In genomic region chrX:111006119-111006518, GRCh38 we compare ENCODE assay signal across 21 cellular contexts.
"Had no signal": no experiment of that assay in that cellular context is flagged by ENCODE, and none has a peak within 500 bp of the region (broad histone marks: within the 10 kb centered on the region; RNA-seq: fewer than 3 reads in every experiment).

No MANE protein-coding gene starts in this region.

- H3K27me3 ChIP-seq: esophagus squamous epithelium, ovary, sigmoid colon, tibial artery had no signal

- H3K27me3 Mint-ChIP-seq: activated CD4-positive, alpha-beta memory T cell treated with anti-CD3 and anti-CD28 coated beads for 36 hours; activated CD4-positive, alpha-beta T cell treated with anti-CD3 and anti-CD28 coated beads for 36 hours had no signal

- H3K4me1 Mint-ChIP-seq: activated CD4-positive, alpha-beta T cell treated with anti-CD3 and anti-CD28 coated beads for 36 hours; activated naive CD4-positive, alpha-beta T cell treated with anti-CD3 and anti-CD28 coated beads, Interleukin-2, amount 50 U/mL, for 24 hours; immature natural killer cell; naive B cell; stimulated activated effector memory CD8-positive, alpha-beta T cell treated with anti-CD3 and anti-CD28 coated beads, Interleukin-12 subunit alpha, Interleukin-12 subunit beta, amount 100 ng/mL, for 72 hours had no signal

- H3K4me1 ChIP-seq: adrenal gland, colonic mucosa, esophagus squamous epithelium, heart left ventricle, sigmoid colon, tibial artery had no signal

- DNase-seq: activated CD4-positive, alpha-beta memory T cell treated with anti-CD3 and anti-CD28 coated beads for 36 hours; activated CD4-positive, alpha-beta T cell treated with anti-CD3 and anti-CD28 coated beads for 36 hours; activated effector memory CD4-positive, alpha-beta T cell treated with anti-CD3 and anti-CD28 coated beads, Interleukin-2, amount 50 U/mL, for 16 hours; activated T-cell treated with anti-CD3 and anti-CD28 coated beads, Interleukin-2, amount 50 U/mL, for 48 hours; adrenal gland; central memory CD4-positive, alpha-beta T cell; colonic mucosa; esophagus squamous epithelium; heart left ventricle; immature natural killer cell; naive B cell; ovary; sigmoid colon; stimulated activated CD4-positive, alpha-beta T cell treated with anti-CD3 and anti-CD28 coated beads, Interleukin-2, amount 100 ng/mL, for 24 hours; tibial artery; WERI-Rb-1 had no signal

- H3K9me3 Mint-ChIP-seq: activated CD4-positive, alpha-beta memory T cell treated with anti-CD3 and anti-CD28 coated beads for 36 hours; activated naive CD4-positive, alpha-beta T cell treated with anti-CD3 and anti-CD28 coated beads, Interleukin-2, amount 50 U/mL, for 24 hours; stimulated activated effector memory CD8-positive, alpha-beta T cell treated with anti-CD3 and anti-CD28 coated beads, Interleukin-12 subunit alpha, Interleukin-12 subunit beta, amount 100 ng/mL, for 72 hours had no signal

- H3K9me3 ChIP-seq: adrenal gland, colonic mucosa, esophagus squamous epithelium, heart left ventricle, ovary, sigmoid colon, tibial artery had no signal

- H3K27ac ChIP-seq: adrenal gland, colonic mucosa, esophagus squamous epithelium, heart left ventricle, ovary, sigmoid colon, tibial artery, WERI-Rb-1 had no signal

- ATAC-seq: activated CD4-positive, alpha-beta T cell treated with anti-CD3 and anti-CD28 coated beads for 36 hours; heart left ventricle; left lobe of liver; stimulated activated effector memory CD8-positive, alpha-beta T cell treated with anti-CD3 and anti-CD28 coated beads, Interleukin-12 subunit alpha, Interleukin-12 subunit beta, amount 100 ng/mL, for 72 hours had no signal

- H3K4me3 Mint-ChIP-seq: activated CD4-positive, alpha-beta memory T cell treated with anti-CD3 and anti-CD28 coated beads for 36 hours; activated CD4-positive, alpha-beta T cell treated with anti-CD3 and anti-CD28 coated beads for 36 hours; activated naive CD4-positive, alpha-beta T cell treated with anti-CD3 and anti-CD28 coated beads, Interleukin-2, amount 50 U/mL, for 24 hours; immature natural killer cell; naive B cell; stimulated activated effector memory CD8-positive, alpha-beta T cell treated with anti-CD3 and anti-CD28 coated beads, Interleukin-12 subunit alpha, Interleukin-12 subunit beta, amount 100 ng/mL, for 72 hours had no signal

- FAIRE-seq: frontal cortex, urothelium cell line had no signal

- H3K36me3 Mint-ChIP-seq: activated CD4-positive, alpha-beta memory T cell treated with anti-CD3 and anti-CD28 coated beads for 36 hours; activated naive CD4-positive, alpha-beta T cell treated with anti-CD3 and anti-CD28 coated beads, Interleukin-2, amount 50 U/mL, for 24 hours; immature natural killer cell; naive B cell; stimulated activated effector memory CD8-positive, alpha-beta T cell treated with anti-CD3 and anti-CD28 coated beads, Interleukin-12 subunit alpha, Interleukin-12 subunit beta, amount 100 ng/mL, for 72 hours had no signal

- H3K36me3 ChIP-seq: adrenal gland, colonic mucosa, esophagus squamous epithelium, heart left ventricle, ovary, sigmoid colon, tibial artery, WERI-Rb-1 had no signal

- H3K4me3 ChIP-seq: adrenal gland, colonic mucosa, esophagus squamous epithelium, heart left ventricle, ovary, sigmoid colon, tibial artery had no signal

- H3K27ac Mint-ChIP-seq: activated CD4-positive, alpha-beta memory T cell treated with anti-CD3 and anti-CD28 coated beads for 36 hours; activated CD4-positive, alpha-beta T cell treated with anti-CD3 and anti-CD28 coated beads for 36 hours; activated naive CD4-positive, alpha-beta T cell treated with anti-CD3 and anti-CD28 coated beads, Interleukin-2, amount 50 U/mL, for 24 hours; immature natural killer cell; naive B cell; stimulated activated effector memory CD8-positive, alpha-beta T cell treated with anti-CD3 and anti-CD28 coated beads, Interleukin-12 subunit alpha, Interleukin-12 subunit beta, amount 100 ng/mL, for 72 hours had no signal
